11 cellular contexts compared by ENCODE assay signal in genomic region chr2:190582761-190583506, GRCh38. TPM values are rescaled to one million over a fixed set of nuclear protein-coding genes. Genes with fewer than 3 reads are reported as not detected.
DNase-seq lines count a peak whose midpoint lies in the region; ATAC-seq and TF ChIP-seq lines count a peak whose summit lies in the region.
"Had no signal": no experiment of that assay in that cellular context is flagged by ENCODE, and none has a peak within 500 bp of the region (broad histone marks: within the 10 kb centered on the region; RNA-seq: fewer than 3 reads in every experiment).

No MANE protein-coding gene starts in this region.

- TF ChIP-seq CTCF in OCI-LY3 (IDR thresholded peaks at IDR 0.05; ENCODE audit: low read depth, low read length) = no peak

- no peaks in the 10 kb centered on the region for H3K27me3 ChIP-seq in OCI-LY3 (ENCODE audit: low read depth, low read length)
- H3K27me3 ChIP-seq: neutrophil had no signal

- peaks cover 6% of the 10 kb centered on the region for H3K36me3 Mint-ChIP-seq in stimulated activated memory B cell treated with anti-CD40 and anti-IgM and Interleukin-4, amounts not matched to agents 10 μg/mL and 1 μg/mL and 100 μg/mL, for 72 hours
- H3K36me3 Mint-ChIP-seq in activated CD8-positive, alpha-beta T cell treated with anti-CD3 and anti-CD28 coated beads, Interleukin-2, amount 10 ng/mL, durations not matched to agents 7 days and 5 days (ENCODE audit: low read depth) = no peaks in the 10 kb centered on the region
- H3K36me3 Mint-ChIP-seq: brain had no signal

- H3K9ac ChIP-seq in OCI-LY3 (ENCODE audit: low read length) = peak overlapping the region; percentile 59

- ATAC-seq in GM19324 (IDR thresholded peaks at IDR 0.05; ENCODE audit: low FRiP score, unreplicated experiment) (peak; percentile 40), HG02763 (IDR thresholded peaks at IDR 0.05; ENCODE audit: unreplicated experiment) (peak; percentile 60)
- ATAC-seq in stimulated activated memory B cell treated with anti-CD40 and anti-IgM and Interleukin-4, amounts not matched to agents 10 μg/mL and 1 μg/mL and 100 μg/mL, for 72 hours = peak; percentile 84
- no peak for ATAC-seq in activated CD8-positive, alpha-beta T cell treated with anti-CD3 and anti-CD28 coated beads, Interleukin-2, amount 10 ng/mL, durations not matched to agents 7 days and 5 days
- ATAC-seq: activated CD8-positive, alpha-beta T cell treated with anti-CD3 and anti-CD28 coated beads for 36 hours had no signal

- no peaks in the 10 kb centered on the region for H4K20me1 ChIP-seq in OCI-LY3 (ENCODE audit: insufficient read depth, low read length)

- H3K27ac ChIP-seq in OCI-LY3 (ENCODE audit: low read length) = peak overlapping the region; percentile 91
- H3K27ac ChIP-seq: neutrophil had no signal

- H3K4me2 ChIP-seq in OCI-LY3 (ENCODE audit: low read length) = peak overlapping the region; percentile 91

- DNase-seq in activated T-cell treated with anti-CD3 and anti-CD28 coated beads, Interleukin-2, amount 50 U/mL, for 48 hours = no peak
- DNase-seq in ecto neural progenitor cell (ENCODE audit: low spot score) = no peak
- DNase-seq in activated CD8-positive, alpha-beta T cell treated with anti-CD3 and anti-CD28 coated beads, Interleukin-2, amount 10 ng/mL, durations not matched to agents 7 days and 5 days = no peak
- DNase-seq: activated CD8-positive, alpha-beta T cell treated with anti-CD3 and anti-CD28 coated beads for 36 hours; hippocampal formation had no signal

- peaks cover 48% of the 10 kb centered on the region for H3K4me1 ChIP-seq in OCI-LY3 (ENCODE audit: low read length)

- H3K27ac Mint-ChIP-seq in stimulated activated memory B cell treated with anti-CD40 and anti-IgM and Interleukin-4, amounts not matched to agents 10 μg/mL and 1 μg/mL and 100 μg/mL, for 72 hours = peak overlapping the region; percentile 91
- H3K27ac Mint-ChIP-seq in activated CD8-positive, alpha-beta T cell treated with anti-CD3 and anti-CD28 coated beads, Interleukin-2, amount 10 ng/mL, durations not matched to agents 7 days and 5 days = no peak overlapping the region
- H3K27ac Mint-ChIP-seq: activated CD8-positive, alpha-beta T cell treated with anti-CD3 and anti-CD28 coated beads for 36 hours had no signal

- peak overlapping the region; percentile 52 for H3K4me3 Mint-ChIP-seq in stimulated activated memory B cell treated with anti-CD40 and anti-IgM and Interleukin-4, amounts not matched to agents 10 μg/mL and 1 μg/mL and 100 μg/mL, for 72 hours
- H3K4me3 Mint-ChIP-seq in activated CD8-positive, alpha-beta T cell treated with anti-CD3 and anti-CD28 coated beads, Interleukin-2, amount 10 ng/mL, durations not matched to agents 7 days and 5 days = no peak overlapping the region
- H3K4me3 Mint-ChIP-seq: activated CD8-positive, alpha-beta T cell treated with anti-CD3 and anti-CD28 coated beads for 36 hours; brain had no signal

- peak overlapping the region; percentile 63 for H3K4me3 ChIP-seq in OCI-LY3 (ENCODE audit: low read length)

- H2AFZ ChIP-seq in OCI-LY3 (ENCODE audit: low read depth, low read length) = no peak overlapping the region

- H3K36me3 ChIP-seq in OCI-LY3 (replicated peaks; ENCODE audit: low read depth, low read length) = peaks cover 4% of the 10 kb centered on the region
- H3K36me3 ChIP-seq: neutrophil had no signal

- H3K9me3 ChIP-seq in OCI-LY3 (ENCODE audit: insufficient read depth, low read length) = no peaks in the 10 kb centered on the region
- H3K9me3 ChIP-seq: neutrophil had no signal

- peaks cover 3% of the 10 kb centered on the region for H3K9me3 Mint-ChIP-seq in stimulated activated memory B cell treated with anti-CD40 and anti-IgM and Interleukin-4, amounts not matched to agents 10 μg/mL and 1 μg/mL and 100 μg/mL, for 72 hours
- no peaks in the 10 kb centered on the region for H3K9me3 Mint-ChIP-seq in activated CD8-positive, alpha-beta T cell treated with anti-CD3 and anti-CD28 coated beads, Interleukin-2, amount 10 ng/mL, durations not matched to agents 7 days and 5 days (ENCODE audit: insufficient read depth)
- H3K9me3 Mint-ChIP-seq: activated CD8-positive, alpha-beta T cell treated with anti-CD3 and anti-CD28 coated beads for 36 hours had no signal

- CTCF ChIA-PET in activated CD8-positive, alpha-beta T cell treated with anti-CD3 and anti-CD28 coated beads, Interleukin-2, amount 10 ng/mL, durations not matched to agents 7 days and 5 days (lab: Charles Lee) = no interaction called here

- H3K4me1 Mint-ChIP-seq in stimulated activated memory B cell treated with anti-CD40 and anti-IgM and Interleukin-4, amounts not matched to agents 10 μg/mL and 1 μg/mL and 100 μg/mL, for 72 hours = peaks cover 62% of the 10 kb centered on the region
- H3K4me1 Mint-ChIP-seq in activated CD8-positive, alpha-beta T cell treated with anti-CD3 and anti-CD28 coated beads, Interleukin-2, amount 10 ng/mL, durations not matched to agents 7 days and 5 days (ENCODE audit: low read depth) = peaks cover 13% of the 10 kb centered on the region

- H3K27me3 Mint-ChIP-seq in stimulated activated memory B cell treated with anti-CD40 and anti-IgM and Interleukin-4, amounts not matched to agents 10 μg/mL and 1 μg/mL and 100 μg/mL, for 72 hours = no peaks in the 10 kb centered on the region
- no peaks in the 10 kb centered on the region for H3K27me3 Mint-ChIP-seq in activated CD8-positive, alpha-beta T cell treated with anti-CD3 and anti-CD28 coated beads, Interleukin-2, amount 10 ng/mL, durations not matched to agents 7 days and 5 days (ENCODE audit: low read depth)
- H3K27me3 Mint-ChIP-seq: activated CD8-positive, alpha-beta T cell treated with anti-CD3 and anti-CD28 coated beads for 36 hours; brain had no signal

- POLR2A ChIA-PET in activated CD8-positive, alpha-beta T cell treated with anti-CD3 and anti-CD28 coated beads, Interleukin-2, amount 10 ng/mL, durations not matched to agents 7 days and 5 days (lab: Charles Lee) = no interaction called here

- no peaks in the 10 kb centered on the region for H3K79me2 ChIP-seq in OCI-LY3 (ENCODE audit: low read length)

RNA-seq across cellular contexts. Expression of gene NEMP2, which starts 48.4 kb away (rescaled TPM):
- 10 to 100 TPM; 18.4 to 23.2 TPM for total RNA-seq in activated CD8-positive, alpha-beta T cell treated with anti-CD3 and anti-CD28 coated beads, Interleukin-2, amount 10 ng/mL, durations not matched to agents 7 days and 5 days
